ENCODE assay signal across 14 cellular contexts in genomic region chr10:132415956-132416355, GRCh38. TPM values are rescaled to one million over a fixed set of nuclear protein-coding genes. Genes with fewer than 3 reads are reported as not detected.
A peak's percentile ranks its signal among the peaks of the same experiment; 100 is the strongest.
DNase-seq lines count a peak whose midpoint lies in the region; ATAC-seq and TF ChIP-seq lines count a peak whose summit lies in the region.
"Had no signal": no experiment of that assay in that cellular context is flagged by ENCODE, and none has a peak within 500 bp of the region (broad histone marks: within the 10 kb centered on the region; RNA-seq: fewer than 3 reads in every experiment).

No MANE protein-coding gene starts in this region.

- H2AFZ ChIP-seq in neural progenitor cell (replicated peaks) (no peak overlapping the region), MM.1S (ENCODE audit: low read length) (no peak overlapping the region)

- no peak for TF ChIP-seq CTCF in chondrocyte (IDR thresholded peaks at IDR 0.05)
- TF ChIP-seq CTCF in neural progenitor cell (IDR thresholded peaks at IDR 0.05) = no peak
- TF ChIP-seq CTCF in lower leg skin (IDR thresholded peaks at IDR 0.05) = no peak
- TF ChIP-seq CTCF in MM.1S (IDR thresholded peaks at IDR 0.05; ENCODE audit: low read length) = no peak

- TF ChIP-seq POLR2A in lower leg skin (IDR thresholded peaks at IDR 0.05) = no peak

- intact Hi-C loops in lower leg skin (cut with DNase I; ENCODE audit: low total_unique reads) = no loop called here

- no peak for ATAC-seq in GM21723 (IDR thresholded peaks at IDR 0.05; ENCODE audit: unreplicated experiment)
- ATAC-seq: HepG2 had no signal

- H3K27ac ChIP-seq in neural progenitor cell (no peak overlapping the region), MM.1S (ENCODE audit: low read length) (no peak overlapping the region)

- no peak overlapping the region for H3K4me3 Mint-ChIP-seq in IgD-negative memory B cell
- no peak overlapping the region for H3K4me3 Mint-ChIP-seq in chondrocyte (ENCODE audit: unreplicated experiment)
- H3K4me3 Mint-ChIP-seq in neural progenitor cell = no peak overlapping the region
- H3K4me3 Mint-ChIP-seq: H9 had no signal

- H3K4me3 ChIP-seq in neural progenitor cell (no peak overlapping the region), lower leg skin (ENCODE audit: low read depth, poor library complexity, severe bottlenecking) (no peak overlapping the region), MM.1S (ENCODE audit: low read length) (no peak overlapping the region)

- H3K9me2 ChIP-seq in MM.1S (replicated peaks; ENCODE audit: insufficient read depth, low read length) = no peaks in the 10 kb centered on the region

- peaks cover 14 to 40% (median 16%) of the 10 kb centered on the region in 3 donors for H3K4me1 Mint-ChIP-seq in IgD-negative memory B cell
- peaks cover 66% of the 10 kb centered on the region for H3K4me1 Mint-ChIP-seq in chondrocyte (ENCODE audit: low read depth)
- H3K4me1 Mint-ChIP-seq in neural progenitor cell = peaks cover 34% of the 10 kb centered on the region

- no peaks in the 10 kb centered on the region for H3K9me3 ChIP-seq in neural progenitor cell (ENCODE audit: low read depth)
- H3K9me3 ChIP-seq in MM.1S (replicated peaks; ENCODE audit: insufficient read depth, low read length) = no peaks in the 10 kb centered on the region

- H3K4me1 ChIP-seq in neural progenitor cell (peaks cover 33% of the 10 kb centered on the region), MM.1S (ENCODE audit: low read length) (no peaks in the 10 kb centered on the region)

- DNase-seq in chondrocyte (ENCODE audit: low spot score) (no peak), neural progenitor cell (ENCODE audit: low spot score) (no peak), lower leg skin (ENCODE audit: low spot score in 2 of 2) (no peak), MM.1S (no peak), AG20443 (ENCODE audit: low spot score) (no peak)
- DNase-seq: C1 segment of cervical spinal cord, H9, Karpas-422, NCI-H1417 treated with DMSO at 0.1 percent for 48 hours, NCI-H2029 treated with DMSO at 0.1 percent for 48 hours, NCI-H510A treated with DMSO at 0.1 percent for 48 hours had no signal

- H3K9me3 Mint-ChIP-seq in IgD-negative memory B cell (no peaks in the 10 kb centered on the region), chondrocyte (ENCODE audit: low read depth) (no peaks in the 10 kb centered on the region), neural progenitor cell (no peaks in the 10 kb centered on the region)
- H3K9me3 Mint-ChIP-seq: H9 had no signal

- H3K36me3 ChIP-seq in neural progenitor cell (no peaks in the 10 kb centered on the region), MM.1S (replicated peaks; ENCODE audit: insufficient read depth, low read length) (no peaks in the 10 kb centered on the region)

- H3K9ac ChIP-seq in neural progenitor cell = no peak overlapping the region
- no peak overlapping the region for H3K9ac ChIP-seq in MM.1S (ENCODE audit: low read length)

- H3K27me3 ChIP-seq in neural progenitor cell (no peaks in the 10 kb centered on the region), MM.1S (replicated peaks; ENCODE audit: insufficient read depth, low read length) (peaks cover 36% of the 10 kb centered on the region)

- peaks cover 2% of the 10 kb centered on the region for H3K36me3 Mint-ChIP-seq in IgD-negative memory B cell
- H3K36me3 Mint-ChIP-seq in chondrocyte (ENCODE audit: low read depth) = peaks cover 5% of the 10 kb centered on the region
- H3K36me3 Mint-ChIP-seq in neural progenitor cell = peaks cover 5% of the 10 kb centered on the region

- H3K79me2 ChIP-seq in neural progenitor cell (ENCODE audit: low read depth) (no peaks in the 10 kb centered on the region), MM.1S (ENCODE audit: low read length) (no peaks in the 10 kb centered on the region)

- H3K27ac Mint-ChIP-seq in IgD-negative memory B cell = peak overlapping the region in 2 of 3 donors; percentile 16 to 51
- peak overlapping the region; percentile 2 for H3K27ac Mint-ChIP-seq in chondrocyte (ENCODE audit: unreplicated experiment)
- H3K27ac Mint-ChIP-seq in neural progenitor cell = peak overlapping the region; percentile 3

- no peaks in the 10 kb centered on the region for H3F3A ChIP-seq in neural progenitor cell (ENCODE audit: low read depth)
- no peaks in the 10 kb centered on the region for H3F3A ChIP-seq in MM.1S (ENCODE audit: insufficient read depth, low read length)

- H4K20me1 ChIP-seq in neural progenitor cell (ENCODE audit: low read depth) = no peaks in the 10 kb centered on the region
- H4K20me1 ChIP-seq in MM.1S (ENCODE audit: insufficient read depth, low read length) = no peaks in the 10 kb centered on the region

- H3K4me2 ChIP-seq in neural progenitor cell (no peak overlapping the region), MM.1S (ENCODE audit: low read depth, low read length) (no peak overlapping the region)

- WGBS in lower leg skin, 2 donors = 93 to 96% methylated on average over 22 of the region's 22 CpGs

- H3K27me3 Mint-ChIP-seq in IgD-negative memory B cell (no peaks in the 10 kb centered on the region), chondrocyte (ENCODE audit: low read depth) (no peaks in the 10 kb centered on the region), neural progenitor cell (ENCODE audit: insufficient read depth, low read depth) (peaks cover 3% of the 10 kb centered on the region)

RNA-seq across cellular contexts. Expression of gene PWWP2B, which starts 19.0 kb away (rescaled TPM):
- 9.0 TPM for polyA plus RNA-seq in IgD-negative memory B cell
- total RNA-seq in chondrocyte (9.9 to 13.9 TPM (median 13.2 TPM) in 3 replicates), neural progenitor cell (ENCODE audit: low replicate concordance) (0.34 and 1.5 TPM in 2 replicates), lower leg skin (10 to 100 TPM; 28.3 to 33.1 (median 28.9) TPM)
